In the genomic region with DNA sequence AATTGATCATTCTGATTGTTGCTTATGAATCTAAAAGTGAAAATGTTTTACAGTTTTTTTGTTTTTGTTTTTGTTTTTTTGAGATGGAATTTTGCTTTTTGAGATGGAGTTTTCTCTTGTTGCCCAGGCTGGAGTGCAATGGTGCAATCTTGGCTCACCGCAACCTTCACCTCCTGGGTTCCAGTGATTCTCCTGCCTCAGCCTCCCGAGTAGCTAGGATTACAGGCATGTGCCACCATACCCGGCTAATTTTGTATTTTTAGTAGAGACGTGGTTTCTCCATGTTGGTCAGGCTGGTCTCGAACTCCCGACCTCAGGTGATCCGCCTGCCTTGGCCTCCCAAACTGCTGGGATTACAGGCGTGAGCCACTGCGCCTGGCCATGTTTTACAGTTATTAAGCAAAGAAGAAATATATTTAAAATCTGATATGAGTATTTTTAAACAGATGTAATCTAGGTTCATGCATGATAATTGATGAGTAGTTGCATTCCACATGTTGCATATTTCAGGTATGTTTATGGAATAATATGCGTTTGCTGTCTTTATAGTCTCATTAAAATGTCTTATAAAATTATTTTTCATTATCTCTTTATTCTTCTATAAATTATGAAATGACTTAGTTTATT, we compare ENCODE assay signal across 8 cellular contexts.
DNase-seq lines count a peak whose midpoint lies in the region; ATAC-seq, FAIRE-seq and TF ChIP-seq lines count a peak whose summit lies in the region.
"Not testable (repeated sequence)": the region's sequence is repeated elsewhere in the genome, so short reads cannot be mapped to it uniquely, and the experiment has no call there.

No MANE protein-coding gene starts in this region.

- BruUV-seq in mammary epithelial cell (replicated peaks; lab: Mats Ljungman, UMichigan) = not testable (repeated sequence)

- H3K27me3 Mint-ChIP-seq in activated CD8-positive, alpha-beta T cell treated with anti-CD3 and anti-CD28 coated beads for 36 hours; activated naive CD8-positive, alpha-beta T cell; stimulated activated naive B cell treated with anti-CD40 and anti-IgM and Interleukin-4, amounts not matched to agents 10 μg/mL and 1 μg/mL and 100 μg/mL, for 72 hours: not testable (repeated sequence)

- peak overlapping the region; percentile 98 for H3K27ac Mint-ChIP-seq in activated CD8-positive, alpha-beta T cell treated with anti-CD3 and anti-CD28 coated beads for 36 hours
- H3K27ac Mint-ChIP-seq in activated naive CD8-positive, alpha-beta T cell = peak overlapping the region; percentile 97
- peak overlapping the region; percentile 25 for H3K27ac Mint-ChIP-seq in stimulated activated naive B cell treated with anti-CD40 and anti-IgM and Interleukin-4, amounts not matched to agents 10 μg/mL and 1 μg/mL and 100 μg/mL, for 72 hours

- H3K4me3 ChIP-seq in A549; Karpas-422 (ENCODE audit: low read length); SJSA1; mammary epithelial cell (replicated peaks in 1 of 3; ENCODE audit: insufficient read depth in 1 of 3, low read depth in 2 of 3, low read length in 3 of 3): not testable (repeated sequence)
- H3K4me3 ChIP-seq in mesenchymal stem cell (ENCODE audit: insufficient read depth in 1 of 2, low read depth in 1 of 2, low read length in 2 of 2) = peak overlapping the region in 1 of 2 experiments; percentile 64

- POLR2A ChIA-PET in A549 (lab: Yijun Ruan, JAX) = not testable (repeated sequence)
- POLR2A ChIA-PET in activated CD8-positive, alpha-beta T cell treated with anti-CD3 and anti-CD28 coated beads for 36 hours (lab: Charles Lee) = interaction anchor here (1.6 kb wide), 1 partner anchor 9 kb away, joined by 5 read pairs; no protein-coding TSS in a partner anchor

- not testable (repeated sequence) for H2BK120ac ChIP-seq in mesenchymal stem cell (ENCODE audit: low read depth, low read length)

- TF ChIP-seq RAD21 in A549 (conservative IDR thresholded peaks at IDR 0.05 in 1 of 2, IDR thresholded peaks at IDR 0.05 in 1 of 2) = not testable (repeated sequence)

- not testable (repeated sequence) for ATAC-seq in A549; activated CD8-positive, alpha-beta T cell treated with anti-CD3 and anti-CD28 coated beads for 36 hours; stimulated activated naive B cell treated with anti-CD40 and anti-IgM and Interleukin-4, amounts not matched to agents 10 μg/mL and 1 μg/mL and 100 μg/mL, for 72 hours (replicated peaks)

- H3K9me2 ChIP-seq in Karpas-422 (replicated peaks; ENCODE audit: insufficient read depth, low read length) = not testable (repeated sequence)

- not testable (repeated sequence) for H3K36me3 ChIP-seq in Karpas-422 (ENCODE audit: insufficient read depth, low read length); SJSA1; mammary epithelial cell (ENCODE audit: insufficient read depth, low read length); mesenchymal stem cell (ENCODE audit: control insufficient read depth in 1 of 2, insufficient read depth in 2 of 2, low read depth in 1 of 2, low read length in 2 of 2)

- H3K79me1 ChIP-seq in mesenchymal stem cell (replicated peaks; ENCODE audit: low read length, poor library complexity, severe bottlenecking) = peaks cover 12% of the 10 kb centered on the region

- not testable (repeated sequence) for DNase-seq in A549 (ENCODE audit: low read depth in 1 of 2, low spot score in 1 of 2); Karpas-422; SJSA1 (ENCODE audit: low read depth in 1 of 2, low spot score in 2 of 2); activated CD8-positive, alpha-beta T cell treated with anti-CD3 and anti-CD28 coated beads for 36 hours; mammary epithelial cell; mesenchymal stem cell; stimulated activated naive B cell treated with anti-CD40 and anti-IgM and Interleukin-4, amounts not matched to agents 10 μg/mL and 1 μg/mL and 100 μg/mL, for 72 hours

- CTCF ChIA-PET in A549 (lab: Yijun Ruan, JAX); activated CD8-positive, alpha-beta T cell treated with anti-CD3 and anti-CD28 coated beads for 36 hours (lab: Charles Lee); mammary epithelial cell (lab: Charles Lee; ENCODE audit: low non-redundant PET): not testable (repeated sequence)

- H3K18ac ChIP-seq in mesenchymal stem cell (ENCODE audit: low read depth in 1 of 2, low read length in 2 of 2) = not testable (repeated sequence)

- H3K36me3 Mint-ChIP-seq in activated CD8-positive, alpha-beta T cell treated with anti-CD3 and anti-CD28 coated beads for 36 hours (ENCODE audit: low read depth) = peaks cover 27% of the 10 kb centered on the region
- H3K36me3 Mint-ChIP-seq in activated naive CD8-positive, alpha-beta T cell = peaks cover 24% of the 10 kb centered on the region
- peaks cover 28 to 43% of the 10 kb centered on the region in 2 donors for H3K36me3 Mint-ChIP-seq in stimulated activated naive B cell treated with anti-CD40 and anti-IgM and Interleukin-4, amounts not matched to agents 10 μg/mL and 1 μg/mL and 100 μg/mL, for 72 hours

- H2AFZ ChIP-seq in Karpas-422 (ENCODE audit: low read length); mammary epithelial cell (ENCODE audit: low read depth, low read length); mesenchymal stem cell (ENCODE audit: low read depth, low read length): not testable (repeated sequence)

- H2BK5ac ChIP-seq in mesenchymal stem cell (ENCODE audit: low read depth, low read length, poor library complexity, severe bottlenecking) = not testable (repeated sequence)

- dilution Hi-C loops in mammary epithelial cell (cut with HindIII; ENCODE audit: low sequenced_read_pairs) = not testable (repeated sequence)

- TF ChIP-seq EP300 in A549 (IDR thresholded peaks at IDR 0.05) = not testable (repeated sequence)

- 93% methylated on average over 10 of the region's 10 CpGs for WGBS in A549 (ENCODE audit: missing lambda C conversion rate)
- WGBS in mammary epithelial cell (ENCODE audit: low coverage, missing lambda C conversion rate) = 97% methylated on average over 10 of the region's 10 CpGs
- 98% methylated on average over 7 of the region's 10 CpGs for WGBS in mesenchymal stem cell

- not testable (repeated sequence) for H2AK5ac ChIP-seq in mesenchymal stem cell (ENCODE audit: low read length, severe bottlenecking)

- not testable (repeated sequence) for H3K23ac ChIP-seq in mesenchymal stem cell (ENCODE audit: low read length in 2 of 2)

- in situ Hi-C loops in mammary epithelial cell (cut with MboI; ENCODE audit: low sequenced_read_pairs in 2 of 2) = not testable (repeated sequence)

- H3K4me3 Mint-ChIP-seq in activated CD8-positive, alpha-beta T cell treated with anti-CD3 and anti-CD28 coated beads for 36 hours = peak overlapping the region; percentile 64
- peak overlapping the region; percentile 65 for H3K4me3 Mint-ChIP-seq in activated naive CD8-positive, alpha-beta T cell
- not testable (repeated sequence) for H3K4me3 Mint-ChIP-seq in stimulated activated naive B cell treated with anti-CD40 and anti-IgM and Interleukin-4, amounts not matched to agents 10 μg/mL and 1 μg/mL and 100 μg/mL, for 72 hours

- H3K4me1 ChIP-seq in A549 = peaks cover 44% of the 10 kb centered on the region
- H3K4me1 ChIP-seq in Karpas-422 (ENCODE audit: low read length) = peaks cover 89% of the 10 kb centered on the region
- peaks cover 31% of the 10 kb centered on the region for H3K4me1 ChIP-seq in SJSA1 (replicated peaks)
- H3K4me1 ChIP-seq in mammary epithelial cell (ENCODE audit: insufficient read depth, low read length) = peaks cover 23% of the 10 kb centered on the region
- H3K4me1 ChIP-seq in mesenchymal stem cell (ENCODE audit: control insufficient read depth, insufficient read depth, low read depth, low read length) = not testable (repeated sequence)

- H4K8ac ChIP-seq in mesenchymal stem cell (ENCODE audit: low read length) = not testable (repeated sequence)

- H3K14ac ChIP-seq in mesenchymal stem cell (ENCODE audit: low read length in 2 of 2) = not testable (repeated sequence)

- not testable (repeated sequence) for FAIRE-seq in A549 (lab: Jason Lieb, UNC)

- peaks cover 73% of the 10 kb centered on the region for H3K4me1 Mint-ChIP-seq in activated CD8-positive, alpha-beta T cell treated with anti-CD3 and anti-CD28 coated beads for 36 hours (ENCODE audit: low read depth)
- peaks cover 76% of the 10 kb centered on the region for H3K4me1 Mint-ChIP-seq in activated naive CD8-positive, alpha-beta T cell (ENCODE audit: low read depth)
- peaks cover 45 to 69% of the 10 kb centered on the region in 2 donors for H3K4me1 Mint-ChIP-seq in stimulated activated naive B cell treated with anti-CD40 and anti-IgM and Interleukin-4, amounts not matched to agents 10 μg/mL and 1 μg/mL and 100 μg/mL, for 72 hours

- H2BK15ac ChIP-seq in mesenchymal stem cell (ENCODE audit: low read depth, poor library complexity, severe bottlenecking) = not testable (repeated sequence)

- H4K20me1 ChIP-seq in Karpas-422 (ENCODE audit: insufficient read depth, low read depth, low read length); mammary epithelial cell (ENCODE audit: insufficient read depth, low read length): not testable (repeated sequence)

- not testable (repeated sequence) for TF ChIP-seq POLR2A in A549 (IDR thresholded peaks at IDR 0.05; ENCODE audit: low read length)

- intact Hi-C loops in activated CD8-positive, alpha-beta T cell treated with anti-CD3 and anti-CD28 coated beads for 36 hours (cut with micrococcal nuclease) = loop anchor here (10.0 kb wide), 1 partner anchor 167 kb away; the partner anchor contains the start of gene ZCCHC7
- intact Hi-C loops in mammary epithelial cell (cut with micrococcal nuclease) = loop anchor here (10.0 kb wide), 2 partner anchors 63 to 267 kb away; no protein-coding TSS in a partner anchor

- not testable (repeated sequence) for H3K9me3 Mint-ChIP-seq in activated CD8-positive, alpha-beta T cell treated with anti-CD3 and anti-CD28 coated beads for 36 hours; activated naive CD8-positive, alpha-beta T cell (ENCODE audit: low read depth); stimulated activated naive B cell treated with anti-CD40 and anti-IgM and Interleukin-4, amounts not matched to agents 10 μg/mL and 1 μg/mL and 100 μg/mL, for 72 hours

- peak overlapping the region; percentile 77 to 85 for H3K27ac ChIP-seq in A549
- H3K27ac ChIP-seq in Karpas-422 (ENCODE audit: low read length) = peak overlapping the region; percentile 98
- peak overlapping the region; percentile 82; the same call in 1 of the 2 replicates for H3K27ac ChIP-seq in SJSA1
- peak overlapping the region; percentile 96 for H3K27ac ChIP-seq in mammary epithelial cell (ENCODE audit: insufficient read depth, low read depth, low read length)
- not testable (repeated sequence) for H3K27ac ChIP-seq in mesenchymal stem cell (ENCODE audit: low read length, poor library complexity, severe bottlenecking)

- H3K9ac ChIP-seq in Karpas-422 (ENCODE audit: low read length) (peak overlapping the region; percentile 41; the same call in 1 of the 2 replicates), mesenchymal stem cell (ENCODE audit: low read length) (peak overlapping the region; percentile 83)
- not testable (repeated sequence) for H3K9ac ChIP-seq in mammary epithelial cell (ENCODE audit: insufficient read depth, low read length)

- not testable (repeated sequence) for TF ChIP-seq CTCF in A549 (IDR thresholded peaks at IDR 0.05); activated CD8-positive, alpha-beta T cell treated with anti-CD3 and anti-CD28 coated beads for 36 hours (IDR thresholded peaks at IDR 0.05); mammary epithelial cell (conservative IDR thresholded peaks at IDR 0.05 in 1 of 2, IDR thresholded peaks at IDR 0.05 in 1 of 2; ENCODE audit: extremely low read depth in 1 of 2, insufficient read depth in 1 of 2, low read depth in 1 of 2, low read length in 2 of 2)

- H3K79me2 ChIP-seq in Karpas-422 (ENCODE audit: low read length) = peaks cover 78% of the 10 kb centered on the region
- H3K79me2 ChIP-seq in mammary epithelial cell (ENCODE audit: insufficient read depth, low read length) = not testable (repeated sequence)

- H3K27me3 ChIP-seq in Karpas-422 (ENCODE audit: low read length); SJSA1 (replicated peaks); mammary epithelial cell (ENCODE audit: insufficient read depth, low read length); mesenchymal stem cell (ENCODE audit: control insufficient read depth in 1 of 2, insufficient read depth in 1 of 2, low read length in 2 of 2): not testable (repeated sequence)

- H3K4me2 ChIP-seq in A549 = peak overlapping the region; percentile 78
- peak overlapping the region; percentile 69 for H3K4me2 ChIP-seq in Karpas-422 (ENCODE audit: low read depth, low read length, poor library complexity, severe bottlenecking)
- peak overlapping the region; percentile 87 for H3K4me2 ChIP-seq in mammary epithelial cell (ENCODE audit: insufficient read depth, low read depth, low read length)
- not testable (repeated sequence) for H3K4me2 ChIP-seq in mesenchymal stem cell (ENCODE audit: low read length, poor library complexity, severe bottlenecking)

- H2BK12ac ChIP-seq in mesenchymal stem cell (ENCODE audit: low read length in 2 of 2) = not testable (repeated sequence)

- H3K4ac ChIP-seq in mesenchymal stem cell (ENCODE audit: low read depth in 1 of 2, low read length in 2 of 2) = not testable (repeated sequence)

- not testable (repeated sequence) for H4K91ac ChIP-seq in mesenchymal stem cell (ENCODE audit: low read length)

- not testable (repeated sequence) for H3K9me3 ChIP-seq in A549; Karpas-422 (ENCODE audit: low read length); SJSA1 (replicated peaks); mammary epithelial cell (replicated peaks; ENCODE audit: insufficient read depth, low read length); mesenchymal stem cell (ENCODE audit: control insufficient read depth, low read length)

Comparison
In these comparisons a context has a peak if more than half of its experiments do, and no peak if none do; other contexts are left out.
1. H3K27ac Mint-ChIP-seq: peak in every context shown above with its lines; median percentile 98 in activated CD8-positive, alpha-beta T cell treated with anti-CD3 and anti-CD28 coated beads for 36 hours; 97 in activated naive CD8-positive, alpha-beta T cell; 25 in stimulated activated naive B cell treated with anti-CD40 and anti-IgM and Interleukin-4, amounts not matched to agents 10 μg/mL and 1 μg/mL and 100 μg/mL, for 72 hours.